Comparison of ENCODE assay signal across 15 cellular contexts in genomic region chr16:12113581-12114375, GRCh38.
A peak's percentile ranks its signal among the peaks of the same experiment; 100 is the strongest.
DNase-seq lines count a peak whose midpoint lies in the region; ATAC-seq and TF ChIP-seq lines count a peak whose summit lies in the region.
"Had no signal": no experiment of that assay in that cellular context is flagged by ENCODE, and none has a peak within 500 bp of the region (broad histone marks: within the 10 kb centered on the region; RNA-seq: fewer than 3 reads in every experiment).

No MANE protein-coding gene starts in this region.

- H3K27me3 ChIP-seq in OCI-LY1 (ENCODE audit: insufficient read depth, low read length) (no peaks in the 10 kb centered on the region), gastrocnemius medialis (no peaks in the 10 kb centered on the region)
- H3K27me3 ChIP-seq: ascending aorta, pancreas had no signal

- H3K4me3 ChIP-seq in OCI-LY1 (ENCODE audit: low read depth, low read length, poor library complexity, severe bottlenecking) (no peak overlapping the region), foreskin fibroblast (ENCODE audit: low read depth in 1 of 2, low read length in 2 of 2) (no peak overlapping the region), gastrocnemius medialis (no peak overlapping the region)
- H3K4me3 ChIP-seq: ascending aorta, K562, pancreas had no signal

- no peak overlapping the region for H2AFZ ChIP-seq in OCI-LY1 (ENCODE audit: low read length)

- H4K20me1 ChIP-seq in OCI-LY1 (ENCODE audit: insufficient read depth, low read length), result no peaks in the 10 kb centered on the region

- no peaks in the 10 kb centered on the region for H3K9me3 ChIP-seq in OCI-LY1 (ENCODE audit: low read length)
- no peaks in the 10 kb centered on the region for H3K9me3 ChIP-seq in gastrocnemius medialis
- H3K9me3 ChIP-seq: ascending aorta, pancreas had no signal

- TF ChIP-seq CTCF in OCI-LY1 (IDR thresholded peaks at IDR 0.05; ENCODE audit: low read length) (no peak), foreskin fibroblast (IDR thresholded peaks at IDR 0.05; ENCODE audit: low read depth, low read length) (no peak), gastrocnemius medialis (IDR thresholded peaks at IDR 0.05 in 4 of 5, conservative IDR thresholded peaks at IDR 0.05 in 1 of 5) (no peak)

- no peaks in the 10 kb centered on the region for H3K79me2 ChIP-seq in OCI-LY1 (ENCODE audit: insufficient read depth, low read length)

- H3K4me1 ChIP-seq in OCI-LY1 (ENCODE audit: insufficient read depth, low read length, severe bottlenecking), result peaks cover 68% of the 10 kb centered on the region
- peaks cover 0 to 8% of the 10 kb centered on the region in 2 donors for H3K4me1 ChIP-seq in gastrocnemius medialis
- H3K4me1 ChIP-seq: ascending aorta, pancreas had no signal

- H3K27ac ChIP-seq in OCI-LY1 (ENCODE audit: low read depth, low read length, poor library complexity, severe bottlenecking) (peak overlapping the region; percentile 96), gastrocnemius medialis (no peak overlapping the region)
- H3K27ac ChIP-seq: ascending aorta, pancreas had no signal

- H3K9ac ChIP-seq in OCI-LY1 (ENCODE audit: low read length), result no peak overlapping the region; the same call in 1 of the 2 replicates

- intact Hi-C loops in gastrocnemius medialis (cut with DNase I; ENCODE audit: low total_unique reads), result no loop called here

- TF ChIP-seq POLR2A in gastrocnemius medialis (IDR thresholded peaks at IDR 0.05), result no peak

- peak; percentile 39 to 53 for ATAC-seq in gastrocnemius medialis
- ATAC-seq in HG02759 (IDR thresholded peaks at IDR 0.05; ENCODE audit: unreplicated experiment), result no peak
- ATAC-seq: activated CD8-positive, alpha-beta T cell treated with anti-CD3 and anti-CD28 coated beads for 36 hours; K562 had no signal

- H3K36me3 ChIP-seq in OCI-LY1 (ENCODE audit: insufficient read depth, low read length) (peaks cover 20% of the 10 kb centered on the region), gastrocnemius medialis (no peaks in the 10 kb centered on the region)
- H3K36me3 ChIP-seq: ascending aorta, pancreas had no signal

- H3K4me2 ChIP-seq in OCI-LY1 (ENCODE audit: low read length), result no peak overlapping the region; the same call in 1 of the 2 replicates

- in situ Hi-C loops in gastrocnemius medialis (cut with MboI; ENCODE audit: low sequenced_read_pairs in 4 of 4), result loop anchor here in 1 of 4 donors (25.0 kb wide), 2 partner anchors 99 to 324 kb away; no protein-coding TSS in a partner anchor

- peak; percentile 78 for DNase-seq in GM04504 (ENCODE audit: low read depth)
- DNase-seq in foreskin fibroblast, result peak; percentile 79 to 85
- DNase-seq in gastrocnemius medialis, result no peak
- DNase-seq in NCI-H526 (lab: John Stamatoyannopoulos, UW), result no peak
- DNase-seq in SW 1271 (lab: John Stamatoyannopoulos, UW), result no peak
- no peak for DNase-seq in T-helper 2 cell
- DNase-seq: activated CD8-positive, alpha-beta T cell treated with anti-CD3 and anti-CD28 coated beads for 36 hours; activated effector memory CD4-positive, alpha-beta T cell treated with Interleukin-2 at 50 U/mL for 16 hours; NCI-H187 treated with DMSO at 0.1 percent for 48 hours; NK-92 treated with Interleukin-12 subunit alpha and Interleukin-12 subunit beta, amount 100 ng/mL, for 24 hours had no signal

- H3K9me2 ChIP-seq in OCI-LY1 (ENCODE audit: low read depth, low read length), result no peaks in the 10 kb centered on the region

- H3F3A ChIP-seq in OCI-LY1 (ENCODE audit: insufficient read depth, low read length), result no peaks in the 10 kb centered on the region

Comparison
In these comparisons a context has a peak if more than half of its experiments do, and no peak if none do; other contexts are left out.
1. DNase-seq: peak in GM04504 (single experiment) and foreskin fibroblast (2 of 2); none in gastrocnemius medialis (0 of 2), NCI-H526 (0 of 2), SW 1271 (0 of 2) and T-helper 2 cell (0 of 5).